Comparison of ENCODE assay signal across 8 cellular contexts in the genomic region with DNA sequence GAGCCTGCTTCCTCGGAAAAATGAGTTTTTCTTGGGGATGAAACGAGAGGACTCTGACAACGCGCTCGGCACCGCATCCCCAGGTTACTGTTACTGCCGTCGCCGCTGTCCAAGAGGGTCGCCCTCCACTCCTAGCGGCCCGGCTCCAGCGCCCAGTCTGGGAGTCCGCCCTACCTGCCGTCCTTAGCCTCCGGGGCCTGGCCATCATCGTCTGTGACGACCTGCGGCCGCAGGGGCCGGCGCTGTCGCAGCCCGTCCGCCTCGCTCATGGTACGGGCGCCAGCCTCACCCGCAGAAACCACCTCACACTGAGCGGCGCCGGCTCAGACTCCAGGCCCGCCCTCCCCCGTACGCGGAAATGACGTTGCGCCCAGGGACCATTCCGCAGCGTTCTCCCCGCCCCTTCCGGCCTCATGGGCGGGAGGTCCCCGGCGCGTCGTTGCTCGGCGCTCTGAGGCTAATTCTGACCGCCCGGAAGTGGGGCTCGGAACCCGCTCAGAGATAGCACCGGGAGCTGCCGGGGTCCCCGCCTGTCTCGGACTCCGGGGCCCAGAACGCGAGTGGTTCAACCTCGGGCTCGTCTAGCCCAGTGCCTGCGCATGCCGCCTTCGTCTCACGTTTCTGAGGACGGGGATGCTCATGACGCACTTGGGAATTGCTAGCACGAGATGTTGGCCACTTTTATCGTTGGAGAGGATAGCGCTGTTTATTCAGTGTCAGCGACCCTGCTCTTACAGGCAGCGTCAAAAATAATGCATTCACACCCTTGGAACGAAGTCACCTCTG. TPM values are rescaled to one million over a fixed set of nuclear protein-coding genes. Genes with fewer than 3 reads are reported as not detected.
A peak's percentile ranks its signal among the peaks of the same experiment; 100 is the strongest.
DNase-seq lines count a peak whose midpoint lies in the region; ATAC-seq and TF ChIP-seq lines count a peak whose summit lies in the region.

A gene with protein sequence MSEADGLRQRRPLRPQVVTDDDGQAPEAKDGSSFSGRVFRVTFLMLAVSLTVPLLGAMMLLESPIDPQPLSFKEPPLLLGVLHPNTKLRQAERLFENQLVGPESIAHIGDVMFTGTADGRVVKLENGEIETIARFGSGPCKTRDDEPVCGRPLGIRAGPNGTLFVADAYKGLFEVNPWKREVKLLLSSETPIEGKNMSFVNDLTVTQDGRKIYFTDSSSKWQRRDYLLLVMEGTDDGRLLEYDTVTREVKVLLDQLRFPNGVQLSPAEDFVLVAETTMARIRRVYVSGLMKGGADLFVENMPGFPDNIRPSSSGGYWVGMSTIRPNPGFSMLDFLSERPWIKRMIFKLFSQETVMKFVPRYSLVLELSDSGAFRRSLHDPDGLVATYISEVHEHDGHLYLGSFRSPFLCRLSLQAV (minus strand): TSS at position 332 of the 786 bp plus-strand sequence. CDS start 63 bp downstream, at position 269.

- H3K27ac Mint-ChIP-seq in IgD-negative memory B cell, result peak within 1 kb of the TSS; percentile 95 to 99 (median 98)
- H3K27ac Mint-ChIP-seq in activated T-cell treated with anti-CD3 and anti-CD28 coated beads, Interleukin-2, amount 50 U/mL, for 24 hours, result peak within 1 kb of the TSS; percentile 96

- peak; percentile 98 for TF ChIP-seq POLR2A in erythroblast (IDR thresholded peaks at IDR 0.05; ENCODE audit: low read length)

- peak within 1 kb of the TSS; percentile 87 for H3K4me2 ChIP-seq in PC-3 (ENCODE audit: low read length)

- no peaks in the 10 kb centered on the region for H3K27me3 ChIP-seq in PC-3 (ENCODE audit: low read length)
- no peaks in the 10 kb centered on the region for H3K27me3 ChIP-seq in mucosa of stomach (ENCODE audit: control insufficient read depth, insufficient read depth, low read length)

- H3K4me1 Mint-ChIP-seq in IgD-negative memory B cell, result peaks cover 31 to 36% (median 36%) of the 10 kb centered on the region in 3 donors
- peaks cover 65% of the 10 kb centered on the region for H3K4me1 Mint-ChIP-seq in activated T-cell treated with anti-CD3 and anti-CD28 coated beads, Interleukin-2, amount 50 U/mL, for 24 hours (ENCODE audit: low read depth)

- H3F3A ChIP-seq in PC-3 (ENCODE audit: low read length, unreplicated experiment), result no peaks in the 10 kb centered on the region

- TF ChIP-seq CTCF in PC-3 (conservative IDR thresholded peaks at IDR 0.05; ENCODE audit: low read depth, low read length), result no peak

- no peaks in the 10 kb centered on the region for H4K20me1 ChIP-seq in PC-3 (ENCODE audit: low read length)

- H3K4me3 Mint-ChIP-seq in IgD-negative memory B cell, result peak within 1 kb of the TSS; percentile 91 to 98 (median 96)
- H3K4me3 Mint-ChIP-seq in activated T-cell treated with anti-CD3 and anti-CD28 coated beads, Interleukin-2, amount 50 U/mL, for 24 hours, result peak within 1 kb of the TSS; percentile 98

- H3K36me3 ChIP-seq in PC-3 (ENCODE audit: low read depth, low read length), result no peaks in the 10 kb centered on the region
- no peaks in the 10 kb centered on the region for H3K36me3 ChIP-seq in mucosa of stomach (ENCODE audit: control insufficient read depth, insufficient read depth, low read length)

- no peaks in the 10 kb centered on the region for H3K27me3 Mint-ChIP-seq in IgD-negative memory B cell
- H3K27me3 Mint-ChIP-seq in activated T-cell treated with anti-CD3 and anti-CD28 coated beads, Interleukin-2, amount 50 U/mL, for 24 hours, result no peaks in the 10 kb centered on the region

- peak within 1 kb of the TSS; percentile 89 for H2AFZ ChIP-seq in PC-3 (ENCODE audit: low read length)

- intact Hi-C loops in PC-3 (cut with micrococcal nuclease), result loop anchor here (1.0 to 10.0 kb wide), 7 partner anchors 60 to 302 kb away; a partner anchor contains a TSS

- POLR2A ChIA-PET in PC-3 (lab: Charles Lee; ENCODE audit: unreplicated experiment), result no interaction called here

- H3K27ac ChIP-seq in PC-3 (ENCODE audit: low read length), result peak within 1 kb of the TSS; percentile 55

- H3K79me2 ChIP-seq in PC-3 (ENCODE audit: low read length), result peaks cover 48% of the 10 kb centered on the region

- no TSS peak for BruUV-seq in PC-3 (replicated peaks; lab: Mats Ljungman, UMichigan)

- no peaks in the 10 kb centered on the region for H3K9me2 ChIP-seq in PC-3 (replicated peaks; ENCODE audit: low read length)

- H3K4me1 ChIP-seq in PC-3 (ENCODE audit: insufficient read depth, low read length) (peaks cover 50% of the 10 kb centered on the region), mucosa of stomach (ENCODE audit: control insufficient read depth, insufficient read depth, low read length) (peaks cover 23% of the 10 kb centered on the region)

- H3K4me3 ChIP-seq in PC-3 (ENCODE audit: low read length), result peak within 1 kb of the TSS; percentile 88
- H3K4me3 ChIP-seq in mucosa of stomach (ENCODE audit: low read length), result peak within 1 kb of the TSS; percentile 56

- ATAC-seq in GM21576 (IDR thresholded peaks at IDR 0.05; ENCODE audit: unreplicated experiment) (peak; percentile 95), PC-3 (peak; percentile 90)

- H3K36me3 Mint-ChIP-seq in IgD-negative memory B cell, result no peaks in the 10 kb centered on the region
- peaks cover 50% of the 10 kb centered on the region for H3K36me3 Mint-ChIP-seq in activated T-cell treated with anti-CD3 and anti-CD28 coated beads, Interleukin-2, amount 50 U/mL, for 24 hours (ENCODE audit: low read depth)

- no peaks in the 10 kb centered on the region for H3K9me3 ChIP-seq in PC-3 (ENCODE audit: low read length)
- H3K9me3 ChIP-seq in mucosa of stomach (ENCODE audit: control insufficient read depth, low read length), result no peaks in the 10 kb centered on the region

- peak; percentile 97 for DNase-seq in DMS53 (lab: John Stamatoyannopoulos, UW)
- DNase-seq in PC-3, result peak; percentile 96
- peak; percentile 99 for DNase-seq in activated T-cell treated with anti-CD3 and anti-CD28 coated beads, Interleukin-2, amount 50 U/mL, for 24 hours
- peak; percentile 96 to 98 for DNase-seq in erythroblast (lab: John Stamatoyannopoulos, UW)
- DNase-seq in stimulated activated CD8-positive, alpha-beta memory T cell treated with anti-CD3 and anti-CD28 coated beads, Interleukin-7, amount 100 ng/mL, for 1 hour (ENCODE audit: low read depth in 2 of 2), result peak; percentile 93 to 94

- peak within 1 kb of the TSS; percentile 79 for H3K9ac ChIP-seq in PC-3 (ENCODE audit: low read length)
- H3K9ac ChIP-seq in mucosa of stomach (ENCODE audit: low read length), result peak within 1 kb of the TSS; percentile 74

- CTCF ChIA-PET in PC-3 (lab: Charles Lee), result interaction anchor here (0.7 to 1.5 kb wide), 3 partner anchors 72 to 398 kb away, joined by 3 to 13 read pairs (median 3); a partner anchor contains a TSS

- no peaks in the 10 kb centered on the region for H3K9me3 Mint-ChIP-seq in IgD-negative memory B cell
- H3K9me3 Mint-ChIP-seq in activated T-cell treated with anti-CD3 and anti-CD28 coated beads, Interleukin-2, amount 50 U/mL, for 24 hours, result no peaks in the 10 kb centered on the region

RNA-seq across cellular contexts. Expression of the gene that starts here (rescaled TPM):
- 42.0 TPM for polyA plus RNA-seq in IgD-negative memory B cell
- total RNA-seq in PC-3 (2014; rRNA removed), result 134 and 137 TPM in 2 replicates

Comparison
In these comparisons a context has a peak if more than half of its experiments do, and no peak if none do; other contexts are left out.
1. Peak in every context shown above with its lines: DNase-seq, ATAC-seq, H3K4me3 ChIP-seq and H3K27ac ChIP-seq.